In the genomic region with DNA sequence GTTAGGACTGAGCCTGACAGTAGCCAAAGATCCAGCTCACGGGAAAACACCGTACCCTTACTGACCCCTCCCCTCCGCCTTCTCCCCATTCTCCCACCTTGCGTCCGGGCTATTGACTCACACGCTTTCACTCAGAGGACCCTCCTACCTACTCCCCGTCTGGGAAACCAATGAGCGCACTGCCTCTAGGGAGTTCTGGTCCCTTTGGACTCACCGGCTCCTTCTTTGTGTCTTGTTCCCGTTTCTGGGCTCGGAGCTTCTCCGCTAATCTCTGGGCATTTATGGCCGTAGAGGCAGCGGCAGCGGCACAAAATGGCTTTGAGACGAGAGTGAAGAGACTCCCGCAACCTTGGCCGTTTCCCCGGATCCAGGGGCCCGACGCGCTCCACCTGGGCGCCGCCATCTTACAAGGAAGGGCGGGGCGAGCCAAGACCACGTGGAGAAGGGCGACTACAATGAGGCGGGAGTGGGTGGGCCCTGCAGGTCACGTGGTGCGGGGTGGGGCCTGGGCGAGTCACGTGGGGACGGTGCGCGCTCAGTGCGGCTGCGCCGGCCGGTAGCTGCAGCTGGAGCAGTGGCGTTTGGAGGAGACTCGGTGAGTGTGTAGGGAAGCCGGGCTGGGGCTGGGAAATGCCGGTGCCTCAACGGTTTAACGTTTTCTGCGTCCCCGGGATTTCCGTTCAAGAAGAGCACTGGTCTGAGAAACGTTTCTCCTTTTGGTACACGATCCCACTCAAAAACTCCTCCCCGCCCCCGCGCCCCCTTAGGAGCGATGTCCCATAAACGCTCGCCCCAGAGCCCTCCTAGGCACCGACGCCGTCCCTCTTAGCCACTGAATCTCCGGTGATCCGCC, we compare ENCODE assay signal across 8 cellular contexts. TPM values are rescaled to one million over a fixed set of nuclear protein-coding genes. Genes with fewer than 3 reads are reported as not detected.
A peak's percentile ranks its signal among the peaks of the same experiment; 100 is the strongest.
DNase-seq lines count a peak whose midpoint lies in the region; ATAC-seq, FAIRE-seq and TF ChIP-seq lines count a peak whose summit lies in the region.

Gene FAM118B, plus strand, starts transcription at position 547 of the 853 bp plus-strand sequence. CDS start 23,220 bp downstream, outside the sequence.
Gene RPUSD4, minus strand, starts transcription at position 415 of the 853 bp plus-strand sequence. Its CDS starts 12 bp downstream, at position 403.

- peaks cover 24% of the 10 kb centered on the region for H3K4me1 Mint-ChIP-seq in activated T-helper 17 cell treated with anti-CD3 and anti-CD28 coated beads, Interleukin-2, amount 50 U/mL, for 72 hours
- peaks cover 33 to 36% of the 10 kb centered on the region in 2 donors for H3K4me1 Mint-ChIP-seq in natural killer cell

- peak; percentile 88 for TF ChIP-seq POLR2A in H54 (IDR thresholded peaks at IDR 0.05; ENCODE audit: low read depth, low read length)

- peak; percentile 41 for FAIRE-seq in H54 (lab: Jason Lieb, UNC)

- POLR2A ChIA-PET in RWPE1 (lab: Yijun Ruan, JAX; ENCODE audit: low non-redundant PET), result interaction anchor here (0.9 kb wide), 1 partner anchor 309 kb away, joined by 4 read pairs; the partner anchor contains the start of gene PUS3

- no peak for TF ChIP-seq CTCF in RWPE1 (conservative IDR thresholded peaks at IDR 0.05; ENCODE audit: low read depth)
- TF ChIP-seq CTCF in fibroblast of mammary gland (conservative IDR thresholded peaks at IDR 0.05; ENCODE audit: control insufficient read depth, insufficient read depth, low read depth, low read length), result no peak
- no peak for TF ChIP-seq CTCF in natural killer cell (IDR thresholded peaks at IDR 0.05)

- H3K36me3 Mint-ChIP-seq in activated T-helper 17 cell treated with anti-CD3 and anti-CD28 coated beads, Interleukin-2, amount 50 U/mL, for 72 hours (ENCODE audit: low read depth), result peaks cover 47% of the 10 kb centered on the region
- H3K36me3 Mint-ChIP-seq in natural killer cell, result no peaks in the 10 kb centered on the region

- no peaks in the 10 kb centered on the region for H3K9me3 Mint-ChIP-seq in activated T-helper 17 cell treated with anti-CD3 and anti-CD28 coated beads, Interleukin-2, amount 50 U/mL, for 72 hours
- H3K9me3 Mint-ChIP-seq in natural killer cell, result no peaks in the 10 kb centered on the region

- intact Hi-C loops in natural killer cell (cut with micrococcal nuclease), result loop anchor here (1.0 kb wide), 1 partner anchor 57 kb away; the partner anchor contains the start of gene SRPRA

- H3K27ac ChIP-seq in RWPE1, result peak within 1 kb of the TSS; percentile 67

- peak within 1 kb of the TSS; percentile 96 for H3K27ac Mint-ChIP-seq in activated T-helper 17 cell treated with anti-CD3 and anti-CD28 coated beads, Interleukin-2, amount 50 U/mL, for 72 hours
- H3K27ac Mint-ChIP-seq in natural killer cell, result peak within 1 kb of the TSS; percentile 94

- CTCF ChIA-PET in RWPE1 (lab: Yijun Ruan, JAX), result interaction anchor here (0.5 to 1.2 kb wide), 2 partner anchors 70 to 150 kb away, joined by 4 to 5 read pairs; no protein-coding TSS in a partner anchor

- peak within 1 kb of the TSS; percentile 97 for H3K4me3 Mint-ChIP-seq in activated T-helper 17 cell treated with anti-CD3 and anti-CD28 coated beads, Interleukin-2, amount 50 U/mL, for 72 hours
- H3K4me3 Mint-ChIP-seq in natural killer cell, result peak within 1 kb of the TSS; percentile 100

- H3K4me3 ChIP-seq in fibroblast of mammary gland (ENCODE audit: control insufficient read depth, low read depth, low read length), result peak within 1 kb of the TSS; percentile 100

- no peaks in the 10 kb centered on the region for H3K27me3 Mint-ChIP-seq in activated T-helper 17 cell treated with anti-CD3 and anti-CD28 coated beads, Interleukin-2, amount 50 U/mL, for 72 hours
- H3K27me3 Mint-ChIP-seq in natural killer cell (ENCODE audit: low read depth in 2 of 2), result no peaks in the 10 kb centered on the region

- DNase-seq in ELF-1 (ENCODE audit: low read depth, low spot score), result peak; percentile 98
- DNase-seq in H54 (ENCODE audit: insufficient read length, low spot score), result peak; percentile 88
- DNase-seq in LoVo (ENCODE audit: low spot score), result peak; percentile 96
- DNase-seq in RWPE1 (ENCODE audit: low spot score), result peak; percentile 99
- peak; percentile 95 for DNase-seq in fibroblast of mammary gland (ENCODE audit: low read depth)
- peak; percentile 100 for DNase-seq in natural killer cell
- DNase-seq in stimulated activated naive CD4-positive, alpha-beta T cell (lab: John Stamatoyannopoulos, UW), result peak; percentile 95 to 98 (median 96)

- peak; percentile 95 for ATAC-seq in activated T-helper 17 cell treated with anti-CD3 and anti-CD28 coated beads, Interleukin-2, amount 50 U/mL, for 72 hours (replicated peaks)
- peak; percentile 95 to 99 (median 99) for ATAC-seq in natural killer cell

RNA-seq across cellular contexts. Expression of gene FAM118B, which starts in this region (rescaled TPM):
- total RNA-seq in activated T-helper 17 cell treated with anti-CD3 and anti-CD28 coated beads, Interleukin-2, amount 50 U/mL, for 72 hours, result 10 to 100 TPM in 1 of 2 donors, 1 to 10 TPM in 1; 6.5 to 12.5 TPM
- total RNA-seq in natural killer cell, result 1 to 10 TPM; 5.4 to 9.7 (median 7.8) TPM

RNA-seq across cellular contexts. Expression of gene RPUSD4, which starts in this region (rescaled TPM):
- total RNA-seq in activated T-helper 17 cell treated with anti-CD3 and anti-CD28 coated beads, Interleukin-2, amount 50 U/mL, for 72 hours, result 10 to 100 TPM; 33.8 to 50.8 TPM
- total RNA-seq in natural killer cell, result 10 to 100 TPM; 27.1 to 41.7 (median 38.9) TPM

Comparison
In these comparisons a context has a peak if more than half of its experiments do, and no peak if none do; other contexts are left out.
1. Peak in every context shown above with its lines: DNase-seq, ATAC-seq, H3K4me3 ChIP-seq and H3K27ac ChIP-seq.